In genomic region chr2:98761267-98761781, GRCh38 we compare ENCODE assay signal across 9 cellular contexts. TPM values are rescaled to one million over a fixed set of nuclear protein-coding genes. Genes with fewer than 3 reads are reported as not detected.
A peak's percentile ranks its signal among the peaks of the same experiment; 100 is the strongest.
DNase-seq lines count a peak whose midpoint lies in the region; ATAC-seq and TF ChIP-seq lines count a peak whose summit lies in the region.
"Had no signal": no experiment of that assay in that cellular context is flagged by ENCODE, and none has a peak within 500 bp of the region (broad histone marks: within the 10 kb centered on the region; RNA-seq: fewer than 3 reads in every experiment).

No MANE protein-coding gene starts in this region.

- H3K27me3 ChIP-seq in mucosa of rectum (ENCODE audit: control insufficient read depth in 2 of 2, insufficient read depth in 2 of 2, low read length in 2 of 2) (no peaks in the 10 kb centered on the region), tibial nerve (no peaks in the 10 kb centered on the region), esophagus muscularis mucosa (no peaks in the 10 kb centered on the region)

- H3K4me1 ChIP-seq in mucosa of rectum (ENCODE audit: control insufficient read depth in 2 of 2, insufficient read depth in 2 of 2, low read length in 2 of 2) = peaks cover 4 to 18% of the 10 kb centered on the region in 2 donors
- H3K4me1 ChIP-seq in tibial nerve = peaks cover 0 to 26% (median 19%) of the 10 kb centered on the region in 4 donors
- H3K4me1 ChIP-seq in esophagus muscularis mucosa = peaks cover 7 to 19% (median 10%) of the 10 kb centered on the region in 4 donors

- H3K27ac ChIP-seq in mucosa of rectum (ENCODE audit: low read depth in 2 of 2, low read length in 2 of 2) = peak overlapping the region; percentile 17 to 32
- peak overlapping the region in 2 of 4 donors; percentile 29 to 63 for H3K27ac ChIP-seq in tibial nerve
- H3K27ac ChIP-seq in esophagus muscularis mucosa (replicated peaks in 1 of 4) = no peak overlapping the region

- H3K36me3 ChIP-seq in mucosa of rectum (ENCODE audit: control insufficient read depth in 2 of 2, insufficient read depth in 2 of 2, low read length in 2 of 2) = no peaks in the 10 kb centered on the region
- H3K36me3 ChIP-seq in tibial nerve = no peaks in the 10 kb centered on the region
- no peaks in the 10 kb centered on the region for H3K36me3 ChIP-seq in esophagus muscularis mucosa

- no peaks in the 10 kb centered on the region for H3K9me3 ChIP-seq in mucosa of rectum (ENCODE audit: control insufficient read depth in 2 of 2, low read length in 2 of 2)
- H3K9me3 ChIP-seq in tibial nerve = no peaks in the 10 kb centered on the region
- no peaks in the 10 kb centered on the region for H3K9me3 ChIP-seq in esophagus muscularis mucosa

- no peak overlapping the region for H3K9ac ChIP-seq in mucosa of rectum (ENCODE audit: low read depth in 1 of 2, low read length in 2 of 2)

- no peak for TF ChIP-seq CTCF in tibial nerve (IDR thresholded peaks at IDR 0.05)
- no peak for TF ChIP-seq CTCF in esophagus muscularis mucosa (IDR thresholded peaks at IDR 0.05)

- TF ChIP-seq POLR2A in tibial nerve (IDR thresholded peaks at IDR 0.05) = no peak
- TF ChIP-seq POLR2A in esophagus muscularis mucosa (IDR thresholded peaks at IDR 0.05; ENCODE audit: low read depth) = no peak

- H3K4me3 ChIP-seq in mucosa of rectum (ENCODE audit: low read length in 2 of 2) (no peak overlapping the region), tibial nerve (no peak overlapping the region), esophagus muscularis mucosa (no peak overlapping the region)

- DNase-seq in activated CD4-positive, CD25-positive, alpha-beta regulatory T cell treated with anti-CD3 and anti-CD28 coated beads, Interleukin-2, amount 50 U/mL, for 72 hours = no peak
- DNase-seq in activated naive CD4-positive, alpha-beta T cell treated with Interleukin-2 at 50 U/mL for 16 hours = peak; percentile 75
- DNase-seq in tibial nerve (ENCODE audit: low spot score in 2 of 2) (no peak), NCI-H128 (lab: John Stamatoyannopoulos, UW; ENCODE audit: unreplicated experiment) (no peak), esophagus muscularis mucosa (ENCODE audit: extremely low spot score) (no peak)
- DNase-seq: NCI-H1930 had no signal

- TF ChIP-seq EP300 in tibial nerve (IDR thresholded peaks at IDR 0.05) (peak; percentile 56 to 61), esophagus muscularis mucosa (IDR thresholded peaks at IDR 0.05) (no peak)

- 39 to 51% methylated on average over 9 of the region's 9 CpGs for WGBS in tibial nerve, 2 donors
- 75% methylated on average over 9 of the region's 9 CpGs for WGBS in esophagus muscularis mucosa

- ATAC-seq in activated CD4-positive, CD25-positive, alpha-beta regulatory T cell treated with anti-CD3 and anti-CD28 coated beads, Interleukin-2, amount 50 U/mL, for 24 hours = peak; percentile 68 to 73
- ATAC-seq in HG03354 (IDR thresholded peaks at IDR 0.05; ENCODE audit: poor library complexity, severe bottlenecking, unreplicated experiment) = no peak

- intact Hi-C loops in esophagus muscularis mucosa (cut with DNase I) = no loop called here

RNA-seq across cellular contexts. Expression of gene MGAT4A, which starts 30.4 kb away (rescaled TPM):
- total RNA-seq in tibial nerve (10 to 100 TPM; 12.6 to 50.0 (median 16.1) TPM), esophagus muscularis mucosa (10 to 100 TPM in 3 of 4 donors, 1 to 10 TPM in 1; 9.9 to 21.4 (median 15.2) TPM)

Comparison
In these comparisons a context has a peak if more than half of its experiments do, and no peak if none do; other contexts are left out.
1. H3K27ac ChIP-seq: peak in mucosa of rectum (2 of 2); none in esophagus muscularis mucosa (0 of 4).